ENCODE assay signal across 21 cellular contexts in genomic region chr19:42158926-42159325, GRCh38. TPM values are rescaled to one million over a fixed set of nuclear protein-coding genes. Genes with fewer than 3 reads are reported as not detected.
DNase-seq lines count a peak whose midpoint lies in the region; ATAC-seq, FAIRE-seq and TF ChIP-seq lines count a peak whose summit lies in the region.
"Had no signal": no experiment of that assay in that cellular context is flagged by ENCODE, and none has a peak within 500 bp of the region (broad histone marks: within the 10 kb centered on the region; RNA-seq: fewer than 3 reads in every experiment).

No MANE protein-coding gene starts in this region.

- no peaks in the 10 kb centered on the region for H3K79me2 ChIP-seq in HepG2 (ENCODE audit: insufficient read depth, low read length)

- no peaks in the 10 kb centered on the region for H3K9me3 ChIP-seq in HepG2 (ENCODE audit: low read length)

- DNase-seq in choroid plexus epithelial cell (ENCODE audit: low read depth) (peak; percentile 51), fibroblast of the aortic adventitia (ENCODE audit: low read depth) (peak; percentile 64), HepG2 (ENCODE audit: low spot score) (peak; percentile 6), COR-L47 (lab: John Stamatoyannopoulos, UW) (no peak), NCI-H1930 (lab: John Stamatoyannopoulos, UW) (no peak), nucleus accumbens (lab: John Stamatoyannopoulos, UW) (no peak)
- DNase-seq: CD4-positive, CD25-positive, alpha-beta regulatory T cell; GM23248; H9; IMR-90; MM.1S; NCI-H2029 treated with DMSO at 0.1 percent for 48 hours; NCI-H526 treated with DMSO at 0.1 percent for 48 hours; SHP77 had no signal

- H2AFZ ChIP-seq in HepG2 (ENCODE audit: low read length), result no peak overlapping the region
- H2AFZ ChIP-seq: GM23248 had no signal

- WGBS in HepG2 (ENCODE audit: low lambda C conversion rate), result 0% methylated on average over 2 of the region's 2 CpGs

- intact Hi-C loops in HepG2 (cut with micrococcal nuclease; ENCODE audit: unreplicated experiment), result no loop called here

- no peak for FAIRE-seq in HepG2 (lab: Jason Lieb, UNC)
- FAIRE-seq: D721Med, GM18507 had no signal

- no peak overlapping the region for H3K9ac ChIP-seq in HepG2 (ENCODE audit: insufficient read depth, low read depth, low read length)
- H3K9ac ChIP-seq: GM23248, KMS-11 had no signal

- in situ Hi-C loops in HepG2 (cut with HindIII; ENCODE audit: extremely low pct_ligation_motif_present, low pct_unique_long_range_greater_than_20kb), result no loop called here

- H3K4me3 ChIP-seq in choroid plexus epithelial cell (ENCODE audit: low read depth, low read length) (no peak overlapping the region), fibroblast of the aortic adventitia (ENCODE audit: low read depth, low read length) (no peak overlapping the region), HepG2 (replicated peaks in 1 of 3; ENCODE audit: insufficient read depth in 1 of 3, low read depth in 2 of 3, low read length in 3 of 3) (no peak overlapping the region)
- H3K4me3 ChIP-seq: GM23248 had no signal

- peaks cover 11 to 62% of the 10 kb centered on the region in 2 experiments; a peak in 3 of 5 replicates for H3K27me3 ChIP-seq in HepG2 (ENCODE audit: control insufficient read depth in 1 of 2, insufficient read depth in 2 of 2, low read length in 2 of 2)

- CTCF ChIA-PET in HepG2 (lab: Yijun Ruan, JAX; ENCODE audit: low intra/inter-chr PET ratio, low total read pairs), result no interaction called here

- no peak for TF ChIP-seq POLR2A in HepG2 (IDR thresholded peaks at IDR 0.05; ENCODE audit: insufficient read depth in 1 of 2, low read depth in 2 of 2, low read length in 2 of 2)

- TF ChIP-seq EP300 in HepG2 (IDR thresholded peaks at IDR 0.05; ENCODE audit: low read depth in 2 of 2, low read length in 2 of 2) (no peak), HepG2 (CRISPR knock-in tag; IDR thresholded peaks at IDR 0.05; ENCODE audit: borderline replicate concordance) (no peak)

- H3K4me2 ChIP-seq in HepG2 (ENCODE audit: low read depth, low read length), result no peak overlapping the region
- H3K4me2 ChIP-seq: KMS-11 had no signal

- ATAC-seq in HepG2 (peak; percentile 39; the same call in 1 of the 3 replicates), GM18867 (IDR thresholded peaks at IDR 0.05; ENCODE audit: unreplicated experiment) (no peak)
- ATAC-seq: Panc1 had no signal

- no peak for TF ChIP-seq RAD21 in HepG2 (CRISPR knock-in tag; IDR thresholded peaks at IDR 0.05)

- no peaks in the 10 kb centered on the region for H3K36me3 ChIP-seq in HepG2 (replicated peaks in 1 of 2; ENCODE audit: control insufficient read depth in 1 of 2, insufficient read depth in 2 of 2, low read length in 2 of 2)

- no peaks in the 10 kb centered on the region for H4K20me1 ChIP-seq in HepG2 (ENCODE audit: insufficient read depth, low read length)

- POLR2A ChIA-PET in HepG2 (lab: Yijun Ruan, JAX), result no interaction called here

- TF ChIP-seq CTCF in choroid plexus epithelial cell (conservative IDR thresholded peaks at IDR 0.05; ENCODE audit: low read depth, low read length), result no peak
- TF ChIP-seq CTCF in fibroblast of the aortic adventitia (IDR thresholded peaks at IDR 0.05; ENCODE audit: insufficient read depth, low read length), result no peak
- TF ChIP-seq CTCF in HepG2 (CRISPR knock-in tag; IDR thresholded peaks at IDR 0.05), result no peak

- H3K27ac ChIP-seq in HepG2 (ENCODE audit: extremely low read length, insufficient read depth, low read length), result no peak overlapping the region
- H3K27ac ChIP-seq: GM23248, KMS-11, RWPE1 had no signal

- no TSS peak for BruUV-seq in HepG2 (replicated peaks; lab: Mats Ljungman, UMichigan)

- peaks cover 9% of the 10 kb centered on the region; the same call in 1 of the 2 replicates for H3K4me1 ChIP-seq in HepG2 (ENCODE audit: insufficient read depth, low read length)

TF ChIP-seq in HepG2, 621 proteins besides CTCF, POLR2A, EP300 and RAD21:
- peak; percentile 16; the same call in 1 of the 2 replicates for TF ChIP-seq HNF4G (IDR thresholded peaks at IDR 0.05; ENCODE audit: borderline replicate concordance, low read depth, low read length)
- TF ChIP-seq HNF4G (CRISPR knock-in tag; IDR thresholded peaks at IDR 0.05; ENCODE audit: borderline replicate concordance, low read depth), result no peak
- TF ChIP-seq CEBPB (IDR thresholded peaks at IDR 0.05; ENCODE audit: borderline replicate concordance, low read depth, low read length), result peak; percentile 64; the same call in 1 of the 2 replicates
- peak; percentile 39; the same call in 1 of the 2 replicates for TF ChIP-seq HNF4A (CRISPR knock-in tag; IDR thresholded peaks at IDR 0.05)
- TF ChIP-seq NFYC (CRISPR knock-in tag; IDR thresholded peaks at IDR 0.05), result no peak

RNA-seq across cellular contexts. Expression of gene POU2F2, which starts 26.7 kb away (rescaled TPM):
- total RNA-seq in fibroblast of the aortic adventitia (ENCODE audit: low replicate concordance) (0.08 and 0.18 TPM in 2 replicates), HepG2 (2016; rRNA removed; fragmentation: Illumina TruSeq; extraction: Trizol) (0.03 and 0.09 TPM in 2 replicates)
- total RNA-seq in HepG2 (2016; cell fraction: cytosol; rRNA removed; fragmentation: Illumina TruSeq; extraction: Trizol; ENCODE audit: low read depth), result not detected in 2 replicates
- 0.10 and 0.28 TPM in 2 replicates for total RNA-seq in HepG2 (2016; cell fraction: insoluble cytoplasmic fraction; rRNA removed; fragmentation: Illumina TruSeq; extraction: Trizol)
- total RNA-seq in HepG2 (2016; cell fraction: membrane; rRNA removed; fragmentation: Illumina TruSeq; extraction: Trizol), result 0.06 TPM in 1 of 2 replicates, not detected in the other
- 0.22 TPM in 1 of 2 replicates, not detected in the other for total RNA-seq in HepG2 (2016; cell fraction: nucleus; rRNA removed; fragmentation: Illumina TruSeq; extraction: Trizol)
- polyA plus RNA-seq in HepG2 (2011; rRNA removed), result 0.17 and 0.25 TPM in 2 replicates
- polyA plus RNA-seq in HepG2 (2011; cell fraction: cytosol; rRNA removed), result 0.09 and 0.19 TPM in 2 replicates
- polyA plus RNA-seq in HepG2 (2011; cell fraction: nucleus; rRNA removed), result 1.3 TPM in 2 replicates
- 0.19 and 0.59 TPM in 2 replicates for polyA plus RNA-seq in HepG2 (2012)
- not detected in 2 replicates for polyA plus RNA-seq in HepG2 (2016; cell fraction: cytosol; fragmentation: Illumina TruSeq; extraction: Trizol; ENCODE audit: low read depth)
- polyA plus RNA-seq in HepG2 (2016; cell fraction: insoluble cytoplasmic fraction; fragmentation: Illumina TruSeq; extraction: Trizol; ENCODE audit: low read depth), result 0.19 and 0.27 TPM in 2 replicates
- polyA plus RNA-seq in HepG2 (2016; cell fraction: membrane; fragmentation: Illumina TruSeq; extraction: Trizol; ENCODE audit: low read depth), result not detected in 2 replicates
- polyA plus RNA-seq in HepG2 (2016; cell fraction: nucleus; fragmentation: Illumina TruSeq; extraction: Trizol; ENCODE audit: insufficient read depth, low read depth), result 0.47 and 1.5 TPM in 2 replicates
- polyA minus RNA-seq in HepG2 (2011; rRNA and poly(A)+ RNA removed; ENCODE audit: low replicate concordance), result 0.14 and 0.24 TPM in 2 replicates
- not detected in 2 replicates for polyA minus RNA-seq in HepG2 (2011; cell fraction: cytosol; rRNA and poly(A)+ RNA removed)
- 0.64 and 0.87 TPM in 2 replicates for polyA minus RNA-seq in HepG2 (2011; cell fraction: nucleus; rRNA and poly(A)+ RNA removed)
- total RNA-seq: SK-MEL-5 had no signal

RNA-seq across cellular contexts. Expression of gene DEDD2, which starts 58.6 kb away (rescaled TPM):
- total RNA-seq in fibroblast of the aortic adventitia (ENCODE audit: low replicate concordance) (11.1 and 13.5 TPM in 2 replicates), HepG2 (2016; rRNA removed; fragmentation: Illumina TruSeq; extraction: Trizol) (14.7 and 19.2 TPM in 2 replicates)
- total RNA-seq in HepG2 (2016; cell fraction: cytosol; rRNA removed; fragmentation: Illumina TruSeq; extraction: Trizol; ENCODE audit: low read depth), result 9.6 and 10.0 TPM in 2 replicates
- total RNA-seq in HepG2 (2016; cell fraction: insoluble cytoplasmic fraction; rRNA removed; fragmentation: Illumina TruSeq; extraction: Trizol), result 16.1 and 18.5 TPM in 2 replicates
- total RNA-seq in HepG2 (2016; cell fraction: membrane; rRNA removed; fragmentation: Illumina TruSeq; extraction: Trizol), result 27.2 and 29.6 TPM in 2 replicates
- total RNA-seq in HepG2 (2016; cell fraction: nucleus; rRNA removed; fragmentation: Illumina TruSeq; extraction: Trizol), result 6.8 and 8.3 TPM in 2 replicates
- polyA plus RNA-seq in HepG2 (2011; rRNA removed), result 24.7 and 26.1 TPM in 2 replicates
- 25.5 and 32.8 TPM in 2 replicates for polyA plus RNA-seq in HepG2 (2011; cell fraction: cytosol; rRNA removed)
- 26.7 and 26.8 TPM in 2 replicates for polyA plus RNA-seq in HepG2 (2011; cell fraction: nucleus; rRNA removed)
- 11.1 and 19.5 TPM in 2 replicates for polyA plus RNA-seq in HepG2 (2012)
- 10.7 and 11.1 TPM in 2 replicates for polyA plus RNA-seq in HepG2 (2016; cell fraction: cytosol; fragmentation: Illumina TruSeq; extraction: Trizol; ENCODE audit: low read depth)
- 19.2 and 19.5 TPM in 2 replicates for polyA plus RNA-seq in HepG2 (2016; cell fraction: insoluble cytoplasmic fraction; fragmentation: Illumina TruSeq; extraction: Trizol; ENCODE audit: low read depth)
- 23.2 and 25.7 TPM in 2 replicates for polyA plus RNA-seq in HepG2 (2016; cell fraction: membrane; fragmentation: Illumina TruSeq; extraction: Trizol; ENCODE audit: low read depth)
- polyA plus RNA-seq in HepG2 (2016; cell fraction: nucleus; fragmentation: Illumina TruSeq; extraction: Trizol; ENCODE audit: insufficient read depth, low read depth), result 16.9 and 21.4 TPM in 2 replicates
- polyA minus RNA-seq in HepG2 (2011; rRNA and poly(A)+ RNA removed; ENCODE audit: low replicate concordance), result 15.6 and 26.0 TPM in 2 replicates
- polyA minus RNA-seq in HepG2 (2011; cell fraction: cytosol; rRNA and poly(A)+ RNA removed), result 6.8 and 8.3 TPM in 2 replicates
- 5.0 and 7.2 TPM in 2 replicates for polyA minus RNA-seq in HepG2 (2011; cell fraction: nucleus; rRNA and poly(A)+ RNA removed)

Comparison
In these comparisons a context has a peak if more than half of its experiments do, and no peak if none do; other contexts are left out.
1. DNase-seq: peak in choroid plexus epithelial cell (single experiment), fibroblast of the aortic adventitia (single experiment) and HepG2 (single experiment); none in COR-L47 (single experiment), NCI-H1930 (0 of 2) and nucleus accumbens (0 of 56).